10 cellular contexts compared by ENCODE assay signal in the genomic region with DNA sequence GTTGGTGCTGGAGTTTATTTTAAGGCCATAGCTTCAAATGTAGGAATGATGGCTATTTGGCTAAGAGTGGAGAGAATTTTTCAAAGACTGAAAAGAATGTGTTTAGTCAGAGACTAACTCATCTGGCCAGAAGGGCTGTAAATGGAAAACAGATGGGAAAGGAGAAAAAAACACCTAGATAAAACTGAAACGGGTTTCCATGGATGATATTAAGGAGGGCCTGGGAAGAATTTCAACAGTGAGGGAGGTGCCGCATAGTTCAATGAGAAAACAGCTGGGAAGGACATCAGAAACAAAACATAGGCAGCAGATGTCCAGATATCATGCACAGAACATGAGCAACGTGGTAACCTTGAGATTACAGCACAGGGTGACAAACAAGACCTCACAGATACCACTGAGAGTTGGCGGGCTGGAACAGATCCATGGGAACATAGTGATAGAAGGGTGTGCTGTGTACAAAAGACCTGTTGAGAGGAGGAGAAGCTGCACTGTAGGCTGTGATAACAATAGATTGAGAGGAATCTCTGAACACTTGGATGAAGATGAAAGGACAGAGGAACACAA. TPM values are rescaled to one million over a fixed set of nuclear protein-coding genes. Genes with fewer than 3 reads are reported as not detected.
DNase-seq lines count a peak whose midpoint lies in the region; ATAC-seq and TF ChIP-seq lines count a peak whose summit lies in the region.
"Had no signal": no experiment of that assay in that cellular context is flagged by ENCODE, and none has a peak within 500 bp of the region (broad histone marks: within the 10 kb centered on the region; RNA-seq: fewer than 3 reads in every experiment).

No MANE protein-coding gene starts in this region.

- DNase-seq in AG10803 (ENCODE audit: low read depth) = peak; percentile 98
- peak; percentile 61 for DNase-seq in NCI-H2029 (lab: John Stamatoyannopoulos, UW)
- DNase-seq in epithelial cell of esophagus (ENCODE audit: low read depth) = peak; percentile 30
- no peak for DNase-seq in NCI-H1092 treated with DMSO at 0.1 percent for 48 hours (lab: John Stamatoyannopoulos, UW)
- DNase-seq in aorta = no peak
- DNase-seq: activated CD8-positive, alpha-beta T cell treated with anti-CD3 and anti-CD28 coated beads, Interleukin-2, amount 10 ng/mL, durations not matched to agents 7 days and 5 days had no signal

- 24 to 26% methylated on average over 4 of the region's 4 CpGs for WGBS in aorta, 2 donors

- H3K27me3 Mint-ChIP-seq in nephron (ENCODE audit: low read depth) = peaks cover 1% of the 10 kb centered on the region

- H3K4me3 Mint-ChIP-seq in nephron = peak overlapping the region; percentile 22 to 53 (median 32)
- H3K4me3 Mint-ChIP-seq: activated CD8-positive, alpha-beta T cell treated with anti-CD3 and anti-CD28 coated beads, Interleukin-2, amount 10 ng/mL, durations not matched to agents 7 days and 5 days; stimulated activated effector memory CD8-positive, alpha-beta T cell treated with anti-CD3 and anti-CD28 coated beads, Interleukin-12 subunit alpha, Interleukin-12 subunit beta, amount 100 ng/mL, for 72 hours had no signal

- intact Hi-C loops in aorta (cut with DNase I) = no loop called here

- no peaks in the 10 kb centered on the region for H3K9me3 Mint-ChIP-seq in nephron
- H3K9me3 Mint-ChIP-seq: stimulated activated effector memory CD8-positive, alpha-beta T cell treated with anti-CD3 and anti-CD28 coated beads, Interleukin-12 subunit alpha, Interleukin-12 subunit beta, amount 100 ng/mL, for 72 hours had no signal

- TF ChIP-seq CTCF in AG10803 (conservative IDR thresholded peaks at IDR 0.05; ENCODE audit: low read length) (no peak), epithelial cell of esophagus (IDR thresholded peaks at IDR 0.05; ENCODE audit: insufficient read depth, low read depth, low read length, missing control alignments) (no peak), nephron (IDR thresholded peaks at IDR 0.05; ENCODE audit: unreplicated experiment in 3 of 3) (no peak)

- peak overlapping the region in 1 of 2 donors; percentile 59 for H3K27ac ChIP-seq in aorta (ENCODE audit: low read depth in 1 of 2, low read length in 2 of 2)

- ATAC-seq in HG03439 (IDR thresholded peaks at IDR 0.05; ENCODE audit: unreplicated experiment) (no peak), HG03565 (IDR thresholded peaks at IDR 0.05; ENCODE audit: unreplicated experiment) (no peak), aorta (ENCODE audit: low FRiP score) (no peak)
- ATAC-seq: activated CD8-positive, alpha-beta T cell treated with anti-CD3 and anti-CD28 coated beads, Interleukin-2, amount 10 ng/mL, durations not matched to agents 7 days and 5 days; stimulated activated effector memory CD8-positive, alpha-beta T cell treated with anti-CD3 and anti-CD28 coated beads, Interleukin-12 subunit alpha, Interleukin-12 subunit beta, amount 100 ng/mL, for 72 hours had no signal

- H3K36me3 Mint-ChIP-seq in nephron (ENCODE audit: low read depth) = no peaks in the 10 kb centered on the region
- H3K36me3 Mint-ChIP-seq: stimulated activated effector memory CD8-positive, alpha-beta T cell treated with anti-CD3 and anti-CD28 coated beads, Interleukin-12 subunit alpha, Interleukin-12 subunit beta, amount 100 ng/mL, for 72 hours had no signal

- no peaks in the 10 kb centered on the region for H3K36me3 ChIP-seq in aorta (ENCODE audit: control insufficient read depth in 1 of 2, insufficient read depth in 2 of 2, low read length in 1 of 2)

- no peaks in the 10 kb centered on the region for H3K9me3 ChIP-seq in aorta (ENCODE audit: control insufficient read depth, low read length)

- no peaks in the 10 kb centered on the region for H3K27me3 ChIP-seq in aorta (ENCODE audit: control insufficient read depth in 1 of 2, insufficient read depth in 2 of 2, low read length in 1 of 2)

- H3K4me1 ChIP-seq in aorta (ENCODE audit: control insufficient read depth in 1 of 2, insufficient read depth in 2 of 2, low read length in 2 of 2) = peaks cover 0 to 4% of the 10 kb centered on the region in 2 donors

- H3K4me3 ChIP-seq in AG10803 (ENCODE audit: low read length) = no peak overlapping the region
- H3K4me3 ChIP-seq in epithelial cell of esophagus (ENCODE audit: low read length) = no peak overlapping the region
- no peak overlapping the region for H3K4me3 ChIP-seq in aorta (ENCODE audit: low read length in 2 of 2)

- H3K4me1 Mint-ChIP-seq in nephron = peaks cover 42% of the 10 kb centered on the region
- H3K4me1 Mint-ChIP-seq: stimulated activated effector memory CD8-positive, alpha-beta T cell treated with anti-CD3 and anti-CD28 coated beads, Interleukin-12 subunit alpha, Interleukin-12 subunit beta, amount 100 ng/mL, for 72 hours had no signal

- H3K27ac Mint-ChIP-seq in nephron = peak overlapping the region; percentile 87 to 96 (median 91)
- H3K27ac Mint-ChIP-seq: activated CD8-positive, alpha-beta T cell treated with anti-CD3 and anti-CD28 coated beads, Interleukin-2, amount 10 ng/mL, durations not matched to agents 7 days and 5 days; stimulated activated effector memory CD8-positive, alpha-beta T cell treated with anti-CD3 and anti-CD28 coated beads, Interleukin-12 subunit alpha, Interleukin-12 subunit beta, amount 100 ng/mL, for 72 hours had no signal

RNA-seq across cellular contexts. Expression of a gene that starts 31.2 kb away (rescaled TPM):
- 10 to 100 TPM; 74.2 to 78.4 TPM for total RNA-seq in aorta
- 10 to 100 TPM; 28.2 to 44.0 TPM for polyA plus RNA-seq in aorta

Comparison
In these comparisons a context has a peak if more than half of its experiments do, and no peak if none do; other contexts are left out.
1. DNase-seq: peak in AG10803 (single experiment), NCI-H2029 (single experiment) and epithelial cell of esophagus (single experiment); none in NCI-H1092 treated with DMSO at 0.1 percent for 48 hours (single experiment) and aorta (0 of 2).